8 cellular contexts compared by ENCODE assay signal in the genomic region with DNA sequence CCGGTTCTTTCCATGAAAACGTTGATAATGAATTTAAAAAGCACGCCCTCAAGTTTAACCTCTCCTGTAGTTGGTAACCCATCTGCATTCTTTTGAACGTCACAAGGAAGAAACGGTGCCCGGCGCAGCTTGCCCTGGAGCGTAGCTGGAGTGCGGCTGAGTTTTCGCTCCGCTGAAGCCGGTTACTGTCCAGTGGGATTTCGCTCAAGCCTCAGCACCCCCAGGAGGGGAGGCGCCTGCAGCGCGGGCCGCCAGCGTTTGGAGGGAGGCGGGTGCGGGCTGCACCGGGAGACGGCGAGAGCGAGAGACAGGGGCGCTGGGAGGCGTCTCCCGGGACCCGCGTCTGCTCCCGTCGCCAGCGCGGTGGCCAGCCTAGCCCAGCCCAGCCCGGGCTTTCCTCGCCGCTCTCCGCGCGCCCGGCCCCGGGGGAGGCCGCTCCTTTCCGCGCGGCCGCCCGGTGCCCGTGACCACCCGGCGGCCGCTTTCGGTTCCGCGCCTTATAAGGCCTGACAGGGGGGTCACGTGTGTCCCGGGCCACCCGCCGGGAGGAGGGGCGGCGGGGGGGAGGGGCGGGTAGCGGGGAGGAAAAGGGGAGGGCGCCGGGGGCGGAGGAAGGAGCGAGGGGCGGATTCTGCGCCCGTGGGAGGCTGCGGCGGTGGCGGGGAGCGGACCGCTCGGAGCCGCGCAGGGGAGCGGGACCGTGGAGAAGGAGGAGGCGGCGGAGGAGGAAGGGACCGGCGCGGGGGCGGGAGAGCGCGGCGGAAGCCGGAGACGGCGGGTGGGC. TPM values are rescaled to one million over a fixed set of nuclear protein-coding genes. Genes with fewer than 3 reads are reported as not detected.
A peak's percentile ranks its signal among the peaks of the same experiment; 100 is the strongest.
DNase-seq lines count a peak whose midpoint lies in the region; ATAC-seq and TF ChIP-seq lines count a peak whose summit lies in the region.

No MANE protein-coding gene starts in this region.

- intact Hi-C loops in aorta (cut with DNase I): loop anchor here in 1 of 2 donors (5.0 to 10.0 kb wide), 3 partner anchors 78 to 375 kb away; partner anchors contain the start of gene VWA8

- peak; percentile 94 for DNase-seq in GM12865 (ENCODE audit: low read depth)
- no peak for DNase-seq in HFF-Myc (ENCODE audit: extremely low read depth, low read depth)
- DNase-seq in MV-4-11 (lab: John Stamatoyannopoulos, UW): peak; percentile 70
- DNase-seq in anterior cingulate cortex (lab: John Stamatoyannopoulos, UW): peak; percentile 15 to 89 (median 79)
- DNase-seq in hepatic stellate cell (ENCODE audit: low spot score): peak; percentile 97
- DNase-seq in renal cortical epithelial cell (ENCODE audit: low read depth): peak; percentile 76
- peak; percentile 95 to 98 for DNase-seq in aorta

- no peaks in the 10 kb centered on the region for H3K36me3 ChIP-seq in aorta (ENCODE audit: control insufficient read depth in 1 of 2, insufficient read depth in 2 of 2, low read length in 1 of 2)

- H3K27me3 ChIP-seq in aorta (ENCODE audit: control insufficient read depth in 1 of 2, insufficient read depth in 2 of 2, low read length in 1 of 2): no peaks in the 10 kb centered on the region

- H3K27me3 Mint-ChIP-seq in T-helper 1 cell treated with Interleukin-12 subunit alpha and Interleukin-12 subunit beta and Interleukin-4 antibody, amounts not matched to agents 30 μg/mL and 1 μg/mL, for 36 hours (ENCODE audit: low read depth): peaks cover 49% of the 10 kb centered on the region

- H3K4me3 ChIP-seq in GM12865 (ENCODE audit: low read depth, low read length) (peak overlapping the region; percentile 90), HFF-Myc (replicated peaks; ENCODE audit: low read depth, low read length) (peak overlapping the region; percentile 90), aorta (ENCODE audit: low read length in 2 of 2) (peak overlapping the region; percentile 81 to 95)

- no peaks in the 10 kb centered on the region for H3K9me3 ChIP-seq in aorta (ENCODE audit: control insufficient read depth, low read length)

- peak; percentile 94 for ATAC-seq in aorta (ENCODE audit: low FRiP score)

- peaks cover 5% of the 10 kb centered on the region for H3K9me3 Mint-ChIP-seq in T-helper 1 cell treated with Interleukin-12 subunit alpha and Interleukin-12 subunit beta and Interleukin-4 antibody, amounts not matched to agents 30 μg/mL and 1 μg/mL, for 36 hours

- 0 to 1% methylated on average over 48 to 91 of the region's 91 CpGs for WGBS in aorta, 2 donors

- no peaks in the 10 kb centered on the region for H3K4me1 ChIP-seq in aorta (ENCODE audit: control insufficient read depth in 1 of 2, insufficient read depth in 2 of 2, low read length in 2 of 2)

- peaks cover 11% of the 10 kb centered on the region for H3K4me1 Mint-ChIP-seq in T-helper 1 cell treated with Interleukin-12 subunit alpha and Interleukin-12 subunit beta and Interleukin-4 antibody, amounts not matched to agents 30 μg/mL and 1 μg/mL, for 36 hours (ENCODE audit: low read depth)

- H3K27ac ChIP-seq in aorta (ENCODE audit: low read depth in 1 of 2, low read length in 2 of 2): peak overlapping the region; percentile 94 to 97

- TF ChIP-seq CTCF in GM12865 (IDR thresholded peaks at IDR 0.05; ENCODE audit: insufficient read depth, low read depth, low read length, missing control alignments) (no peak), HFF-Myc (IDR thresholded peaks at IDR 0.05; ENCODE audit: low read depth, low read length, missing control alignments) (no peak)

- H3K4me3 Mint-ChIP-seq in T-helper 1 cell treated with Interleukin-12 subunit alpha and Interleukin-12 subunit beta and Interleukin-4 antibody, amounts not matched to agents 30 μg/mL and 1 μg/mL, for 36 hours: peak overlapping the region; percentile 86

- no peaks in the 10 kb centered on the region for H3K36me3 Mint-ChIP-seq in T-helper 1 cell treated with Interleukin-12 subunit alpha and Interleukin-12 subunit beta and Interleukin-4 antibody, amounts not matched to agents 30 μg/mL and 1 μg/mL, for 36 hours (ENCODE audit: low read depth)

- peak overlapping the region; percentile 78 for H3K27ac Mint-ChIP-seq in T-helper 1 cell treated with Interleukin-12 subunit alpha and Interleukin-12 subunit beta and Interleukin-4 antibody, amounts not matched to agents 30 μg/mL and 1 μg/mL, for 36 hours

RNA-seq across cellular contexts. Expression of gene DGKH, which starts 8.3 kb away (rescaled TPM):
- total RNA-seq in renal cortical epithelial cell (18.1 and 65.0 TPM in 2 replicates), aorta (10 to 100 TPM; 28.9 to 32.8 TPM)
- polyA plus RNA-seq in aorta: 1 to 10 TPM in 1 of 2 donors, under 1 TPM in 1; 0.88 to 3.9 TPM
